ENCODE assay signal across 18 cellular contexts in the genomic region with DNA sequence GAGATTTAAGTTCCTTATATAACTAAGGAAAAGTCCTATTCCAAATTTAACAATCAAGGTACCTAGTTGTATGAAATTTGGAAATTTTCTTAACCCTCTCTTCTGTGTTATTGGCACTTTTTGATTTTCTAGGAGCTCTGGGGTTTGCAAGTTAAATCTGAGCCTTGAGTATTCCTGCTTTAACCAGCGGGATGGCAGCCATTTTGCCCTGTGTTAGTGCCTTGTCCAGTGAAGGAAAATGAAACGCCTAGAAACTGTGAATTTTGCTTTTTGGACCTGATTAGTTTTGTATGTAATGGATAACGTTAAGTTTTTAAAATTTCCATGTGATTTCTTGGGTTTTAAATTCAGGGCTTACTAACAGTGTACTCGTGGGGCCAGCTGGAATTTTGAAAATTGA. TPM values are rescaled to one million over a fixed set of nuclear protein-coding genes. Genes with fewer than 3 reads are reported as not detected.
DNase-seq lines count a peak whose midpoint lies in the region; ATAC-seq and TF ChIP-seq lines count a peak whose summit lies in the region.
"Had no signal": no experiment of that assay in that cellular context is flagged by ENCODE, and none has a peak within 500 bp of the region (broad histone marks: within the 10 kb centered on the region; RNA-seq: fewer than 3 reads in every experiment).

No MANE protein-coding gene starts in this region.

- no peak for ATAC-seq in stimulated activated naive B cell treated with anti-CD40 and anti-IgM and Interleukin-4, amounts not matched to agents 10 μg/mL and 1 μg/mL and 100 μg/mL, for 72 hours (replicated peaks)
- ATAC-seq: psoas muscle had no signal

- H3K4me1 ChIP-seq in Caco-2, result peaks cover 73% of the 10 kb centered on the region

- no peak overlapping the region for H3K4me3 Mint-ChIP-seq in Caco-2 (ENCODE audit: unreplicated experiment)
- H3K4me3 Mint-ChIP-seq in glutamatergic neuron (ENCODE audit: unreplicated experiment), result no peak overlapping the region
- H3K4me3 Mint-ChIP-seq in stimulated activated naive B cell treated with anti-CD40 and anti-IgM and Interleukin-4, amounts not matched to agents 10 μg/mL and 1 μg/mL and 100 μg/mL, for 72 hours, result no peak overlapping the region
- H3K4me3 Mint-ChIP-seq: activated T-helper 1 cell treated with anti-CD3 and anti-CD28 coated beads, Interleukin-12 subunit alpha, Interleukin-12 subunit beta, Interleukin-2, Interleukin-4 antibody, amounts not matched to agents 30 ng/mL and 10 ng/mL and 1 ng/mL, durations not matched to agents 14 hours and 24 hours and 36 hours; dendritic cell treated with granulocyte-macrophage colony-stimulating factor and Interleukin-4, amounts not matched to agents 40 ng/mL and 50 ng/mL, for 4 days; neural progenitor cell had no signal

- H3K9me3 ChIP-seq in Caco-2 (no peaks in the 10 kb centered on the region), SK-N-MC (ENCODE audit: low read depth, low read length) (no peaks in the 10 kb centered on the region)
- H3K9me3 ChIP-seq: psoas muscle had no signal

- POLR2A ChIA-PET in Caco-2 (lab: Charles Lee), result no interaction called here

- H3K27ac Mint-ChIP-seq in Caco-2 (ENCODE audit: unreplicated experiment) (peak overlapping the region; percentile 61), glutamatergic neuron (ENCODE audit: unreplicated experiment) (peak overlapping the region; percentile 38)
- peak overlapping the region; percentile 31 for H3K27ac Mint-ChIP-seq in stimulated activated naive B cell treated with anti-CD40 and anti-IgM and Interleukin-4, amounts not matched to agents 10 μg/mL and 1 μg/mL and 100 μg/mL, for 72 hours
- H3K27ac Mint-ChIP-seq: activated T-helper 1 cell treated with anti-CD3 and anti-CD28 coated beads, Interleukin-12 subunit alpha, Interleukin-12 subunit beta, Interleukin-2, Interleukin-4 antibody, amounts not matched to agents 30 ng/mL and 10 ng/mL and 1 ng/mL, durations not matched to agents 14 hours and 24 hours and 36 hours; neural progenitor cell had no signal

- H3K4me1 Mint-ChIP-seq in Caco-2 (ENCODE audit: low read depth, unreplicated experiment), result peaks cover 39% of the 10 kb centered on the region
- H3K4me1 Mint-ChIP-seq in glutamatergic neuron (ENCODE audit: low read depth, unreplicated experiment), result peaks cover 9% of the 10 kb centered on the region
- peaks cover 25 to 59% of the 10 kb centered on the region in 2 donors for H3K4me1 Mint-ChIP-seq in stimulated activated naive B cell treated with anti-CD40 and anti-IgM and Interleukin-4, amounts not matched to agents 10 μg/mL and 1 μg/mL and 100 μg/mL, for 72 hours

- peak overlapping the region; percentile 66 for H3K27ac ChIP-seq in SK-N-MC
- H3K27ac ChIP-seq: neural progenitor cell, psoas muscle had no signal

- H3K27me3 Mint-ChIP-seq in Caco-2 (ENCODE audit: insufficient read depth, unreplicated experiment) (no peaks in the 10 kb centered on the region), glutamatergic neuron (ENCODE audit: unreplicated experiment) (peaks cover 3% of the 10 kb centered on the region)
- H3K27me3 Mint-ChIP-seq in stimulated activated naive B cell treated with anti-CD40 and anti-IgM and Interleukin-4, amounts not matched to agents 10 μg/mL and 1 μg/mL and 100 μg/mL, for 72 hours, result no peaks in the 10 kb centered on the region
- H3K27me3 Mint-ChIP-seq: dendritic cell treated with granulocyte-macrophage colony-stimulating factor and Interleukin-4, amounts not matched to agents 40 ng/mL and 50 ng/mL, for 4 days had no signal

- CTCF ChIA-PET in Caco-2 (lab: Charles Lee), result no interaction called here

- BruUV-seq in Caco-2 (replicated peaks; lab: Mats Ljungman, UMichigan), result no TSS peak

- no peaks in the 10 kb centered on the region for H3K9me3 Mint-ChIP-seq in Caco-2 (ENCODE audit: unreplicated experiment)
- peaks cover 4% of the 10 kb centered on the region for H3K9me3 Mint-ChIP-seq in glutamatergic neuron (ENCODE audit: unreplicated experiment)
- H3K9me3 Mint-ChIP-seq in stimulated activated naive B cell treated with anti-CD40 and anti-IgM and Interleukin-4, amounts not matched to agents 10 μg/mL and 1 μg/mL and 100 μg/mL, for 72 hours, result peaks cover 0 to 3% of the 10 kb centered on the region in 2 donors
- H3K9me3 Mint-ChIP-seq: activated T-helper 1 cell treated with anti-CD3 and anti-CD28 coated beads, Interleukin-12 subunit alpha, Interleukin-12 subunit beta, Interleukin-2, Interleukin-4 antibody, amounts not matched to agents 30 ng/mL and 10 ng/mL and 1 ng/mL, durations not matched to agents 14 hours and 24 hours and 36 hours; dendritic cell treated with granulocyte-macrophage colony-stimulating factor and Interleukin-4, amounts not matched to agents 40 ng/mL and 50 ng/mL, for 4 days had no signal

- H3K36me3 Mint-ChIP-seq in Caco-2 (ENCODE audit: insufficient read depth, unreplicated experiment) (peaks cover 19% of the 10 kb centered on the region), glutamatergic neuron (ENCODE audit: unreplicated experiment) (no peaks in the 10 kb centered on the region)
- H3K36me3 Mint-ChIP-seq in stimulated activated naive B cell treated with anti-CD40 and anti-IgM and Interleukin-4, amounts not matched to agents 10 μg/mL and 1 μg/mL and 100 μg/mL, for 72 hours, result peaks cover 9 to 23% of the 10 kb centered on the region in 2 donors

- no peak overlapping the region for H3K4me3 ChIP-seq in Caco-2 (ENCODE audit: low read depth, low read length)
- H3K4me3 ChIP-seq in SK-N-MC, result no peak overlapping the region
- H3K4me3 ChIP-seq: neural progenitor cell, psoas muscle had no signal

- DNase-seq in Caco-2 (no peak), SK-N-MC (ENCODE audit: low read depth, low spot score) (no peak), glutamatergic neuron (no peak), midbrain (lab: John Stamatoyannopoulos, UW) (no peak), HK-2 (ENCODE audit: unreplicated experiment) (no peak), HCEC 1CT (no peak)
- DNase-seq in stimulated activated naive B cell treated with anti-CD40 and anti-IgM and Interleukin-4, amounts not matched to agents 10 μg/mL and 1 μg/mL and 100 μg/mL, for 72 hours, result no peak
- DNase-seq: foreskin melanocyte; kidney glomerular epithelial cell; mesendoderm; NCI-H1105 treated with DMSO at 0.1 percent for 48 hours; NCI-H774; psoas muscle; SIG-M5; stimulated activated CD4-positive, alpha-beta T cell treated with anti-CD3 and anti-CD28 coated beads, Interleukin-4, amount 100 ng/mL, for 4 hours had no signal

- TF ChIP-seq CTCF in Caco-2 (IDR thresholded peaks at IDR 0.05; ENCODE audit: insufficient read depth in 1 of 2, low read depth in 1 of 2, low read length in 1 of 2, severe bottlenecking in 1 of 2, unreplicated experiment in 1 of 2) (no peak), glutamatergic neuron (IDR thresholded peaks at IDR 0.05; ENCODE audit: partially characterized antibody, unreplicated experiment) (no peak)

- intact Hi-C loops in Caco-2 (cut with micrococcal nuclease; ENCODE audit: unreplicated experiment), result loop anchor here (1.0 to 5.0 kb wide), 4 partner anchors 12 to 85 kb away; no protein-coding TSS in a partner anchor

- H3K36me3 ChIP-seq in Caco-2 (ENCODE audit: control insufficient read depth, insufficient read depth, low read length), result no peaks in the 10 kb centered on the region; the same call in 1 of the 2 replicates
- H3K36me3 ChIP-seq in SK-N-MC (ENCODE audit: insufficient read depth, low read length), result no peaks in the 10 kb centered on the region
- H3K36me3 ChIP-seq: neural progenitor cell had no signal

- no peaks in the 10 kb centered on the region for H3K27me3 ChIP-seq in Caco-2 (replicated peaks; ENCODE audit: control insufficient read depth, insufficient read depth, low read length)
- H3K27me3 ChIP-seq: neural progenitor cell had no signal

- no peak overlapping the region for H3K9ac ChIP-seq in SK-N-MC (ENCODE audit: insufficient read length)
- H3K9ac ChIP-seq: neural progenitor cell had no signal

RNA-seq across cellular contexts. Expression of a gene that starts 45.1 kb away (rescaled TPM):
- total RNA-seq in Caco-2 (2022), result 32.7 and 34.2 TPM in 2 replicates
- 37.3 TPM for total RNA-seq in glutamatergic neuron (ENCODE audit: unreplicated experiment)
